Comparison of ENCODE assay signal across 8 cellular contexts in the genomic region with DNA sequence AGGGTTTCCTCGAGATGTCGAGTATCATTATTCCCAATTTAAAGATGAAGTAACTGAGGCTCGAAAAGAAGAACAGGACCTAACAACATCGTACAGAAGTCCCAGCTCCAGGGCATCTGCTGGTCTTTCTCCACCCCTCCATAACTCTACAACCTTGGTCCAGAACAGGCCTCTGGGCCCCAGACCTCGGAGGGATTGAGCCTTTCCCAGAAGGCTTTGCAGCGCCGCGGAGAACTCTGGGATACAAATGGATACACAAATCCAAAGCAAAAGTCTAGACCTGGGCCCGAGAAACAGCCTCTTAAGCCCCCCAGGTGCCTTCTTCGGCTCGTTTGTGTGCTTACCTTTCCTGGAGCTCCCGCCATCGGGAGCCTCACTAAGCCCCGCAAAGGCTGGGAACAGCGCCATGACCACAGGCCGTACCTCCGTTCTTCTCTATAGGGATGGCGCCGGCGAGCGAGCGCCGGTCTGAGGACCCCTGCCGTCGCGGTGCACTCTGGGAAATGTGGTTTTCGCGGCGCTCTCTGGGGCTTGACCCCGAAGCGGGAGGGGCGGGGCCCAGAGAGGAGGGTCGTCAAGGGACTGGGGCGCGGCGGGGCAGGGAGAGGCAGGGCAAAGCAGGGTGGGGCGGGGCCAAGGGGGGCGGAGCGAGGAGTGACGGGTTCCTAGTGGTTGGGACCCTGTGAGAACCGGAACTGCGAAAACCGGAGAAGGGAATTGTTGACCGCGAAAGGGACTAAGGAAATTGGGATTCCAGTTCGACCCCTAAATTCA. TPM values are rescaled to one million over a fixed set of nuclear protein-coding genes. Genes with fewer than 3 reads are reported as not detected.
DNase-seq lines count a peak whose midpoint lies in the region; ATAC-seq and TF ChIP-seq lines count a peak whose summit lies in the region.

A gene with protein sequence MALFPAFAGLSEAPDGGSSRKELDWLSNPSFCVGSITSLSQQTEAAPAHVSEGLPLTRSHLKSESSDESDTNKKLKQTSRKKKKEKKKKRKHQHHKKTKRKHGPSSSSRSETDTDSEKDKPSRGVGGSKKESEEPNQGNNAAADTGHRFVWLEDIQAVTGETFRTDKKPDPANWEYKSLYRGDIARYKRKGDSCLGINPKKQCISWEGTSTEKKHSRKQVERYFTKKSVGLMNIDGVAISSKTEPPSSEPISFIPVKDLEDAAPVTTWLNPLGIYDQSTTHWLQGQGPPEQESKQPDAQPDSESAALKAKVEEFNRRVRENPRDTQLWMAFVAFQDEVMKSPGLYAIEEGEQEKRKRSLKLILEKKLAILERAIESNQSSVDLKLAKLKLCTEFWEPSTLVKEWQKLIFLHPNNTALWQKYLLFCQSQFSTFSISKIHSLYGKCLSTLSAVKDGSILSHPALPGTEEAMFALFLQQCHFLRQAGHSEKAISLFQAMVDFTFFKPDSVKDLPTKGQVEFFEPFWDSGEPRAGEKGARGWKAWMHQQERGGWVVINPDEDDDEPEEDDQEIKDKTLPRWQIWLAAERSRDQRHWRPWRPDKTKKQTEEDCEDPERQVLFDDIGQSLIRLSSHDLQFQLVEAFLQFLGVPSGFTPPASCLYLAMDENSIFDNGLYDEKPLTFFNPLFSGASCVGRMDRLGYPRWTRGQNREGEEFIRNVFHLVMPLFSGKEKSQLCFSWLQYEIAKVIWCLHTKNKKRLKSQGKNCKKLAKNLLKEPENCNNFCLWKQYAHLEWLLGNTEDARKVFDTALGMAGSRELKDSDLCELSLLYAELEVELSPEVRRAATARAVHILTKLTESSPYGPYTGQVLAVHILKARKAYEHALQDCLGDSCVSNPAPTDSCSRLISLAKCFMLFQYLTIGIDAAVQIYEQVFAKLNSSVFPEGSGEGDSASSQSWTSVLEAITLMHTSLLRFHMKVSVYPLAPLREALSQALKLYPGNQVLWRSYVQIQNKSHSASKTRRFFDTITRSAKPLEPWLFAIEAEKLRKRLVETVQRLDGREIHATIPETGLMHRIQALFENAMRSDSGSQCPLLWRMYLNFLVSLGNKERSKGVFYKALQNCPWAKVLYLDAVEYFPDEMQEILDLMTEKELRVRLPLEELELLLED (minus strand): TSS at position 445 of the 774 bp plus-strand sequence. CDS start 37 bp downstream, at position 408.

- H3K27ac ChIP-seq in ectodermal cell (ENCODE audit: insufficient read depth, low read depth, low read length, poor library complexity, severe bottlenecking) (peak within 1 kb of the TSS; percentile 54), lung (ENCODE audit: low read depth in 1 of 2, low read length in 1 of 2) (peak within 1 kb of the TSS; percentile 82 to 94)

- ATAC-seq in GM21360 (IDR thresholded peaks at IDR 0.05; ENCODE audit: unreplicated experiment) (peak; percentile 93), lung (ENCODE audit: insufficient read depth, low FRiP score) (peak; percentile 100)

- H3K4me3 ChIP-seq in ectodermal cell (ENCODE audit: insufficient read depth, low read depth, low read length), result peak within 1 kb of the TSS; percentile 66
- H3K4me3 ChIP-seq in lung, result peak within 1 kb of the TSS; percentile 57

- no peak for TF ChIP-seq CTCF in lung (IDR thresholded peaks at IDR 0.05; ENCODE audit: control extremely low read depth, extremely low read depth)

- H3K36me3 ChIP-seq in ectodermal cell (ENCODE audit: control insufficient read depth, insufficient read depth, low read length) (no peaks in the 10 kb centered on the region), lung (ENCODE audit: control insufficient read depth in 2 of 2, insufficient read depth in 2 of 2, low read length in 2 of 2) (no peaks in the 10 kb centered on the region)

- H3K27me3 ChIP-seq in ectodermal cell (ENCODE audit: control insufficient read depth, insufficient read depth, low read length, poor library complexity, severe bottlenecking) (peaks cover 36% of the 10 kb centered on the region), lung (ENCODE audit: control insufficient read depth, insufficient read depth) (no peaks in the 10 kb centered on the region)

- H3K9me3 ChIP-seq in ectodermal cell (ENCODE audit: control insufficient read depth, low read length), result no peaks in the 10 kb centered on the region
- H3K9me3 ChIP-seq in lung (ENCODE audit: control insufficient read depth in 2 of 2, insufficient read depth in 1 of 2, low read length in 1 of 2), result no peaks in the 10 kb centered on the region

- WGBS in ectodermal cell, 2 experiments, result 6 to 7% methylated on average over 46 of the region's 46 CpGs
- WGBS in lung, 2 donors, result 4% methylated on average over 45 to 46 of the region's 46 CpGs

- H3K4me1 ChIP-seq in ectodermal cell (ENCODE audit: control insufficient read depth, insufficient read depth, low read length) (peaks cover 5% of the 10 kb centered on the region), lung (ENCODE audit: control insufficient read depth in 2 of 2, insufficient read depth in 2 of 2, low read length in 2 of 2) (peaks cover 4 to 6% of the 10 kb centered on the region in 2 donors)

- DNase-seq in COLO829 (ENCODE audit: low spot score), result peak; percentile 90
- DNase-seq in HT-29 (ENCODE audit: low spot score), result peak; percentile 95
- DNase-seq in NK-92 treated with Interleukin-12 subunit alpha and Interleukin-12 subunit beta, amount 100 ng/mL, for 24 hours (lab: John Stamatoyannopoulos, UW), result peak; percentile 96
- DNase-seq in activated CD8-positive, alpha-beta memory T cell treated with anti-CD3 and anti-CD28 coated beads for 1 hour (ENCODE audit: extremely low read depth in 1 of 2, low read depth in 1 of 2), result peak; percentile 85 to 92
- peak; percentile 100 for DNase-seq in lung (ENCODE audit: low spot score)
- peak; percentile 96 to 99 (median 97) for DNase-seq in stimulated activated CD4-positive, alpha-beta T cell treated with anti-CD3 and anti-CD28 coated beads, TNF-alpha, amount 100 ng/mL, for 24 hours (ENCODE audit: low read depth in 3 of 3)

RNA-seq across cellular contexts. Expression of the gene that starts here (rescaled TPM):
- 7.0 and 10.1 TPM in 2 replicates for total RNA-seq in HT-29 (2014; rRNA removed; shearing (Covaris generic))
- polyA plus RNA-seq in ectodermal cell (2013, experiment 1 of 4), result 21.1 TPM
- polyA plus RNA-seq in ectodermal cell (2013, experiment 2 of 4), result 22.7 TPM
- polyA plus RNA-seq in ectodermal cell (2013, experiment 3 of 4), result 10.6 TPM
- polyA plus RNA-seq in ectodermal cell (2013, experiment 4 of 4), result 13.7 TPM
- 10 to 100 TPM; 18.9 to 21.0 TPM for total RNA-seq in lung
- polyA plus RNA-seq in lung, result 1 to 10 TPM; 7.0 to 7.7 TPM

Comparison
In these comparisons a context has a peak if more than half of its experiments do, and no peak if none do; other contexts are left out.
1. Peak in every context shown above with its lines: DNase-seq, ATAC-seq, H3K4me3 ChIP-seq and H3K27ac ChIP-seq.